ENCODE assay signal across 16 cellular contexts in the genomic region with DNA sequence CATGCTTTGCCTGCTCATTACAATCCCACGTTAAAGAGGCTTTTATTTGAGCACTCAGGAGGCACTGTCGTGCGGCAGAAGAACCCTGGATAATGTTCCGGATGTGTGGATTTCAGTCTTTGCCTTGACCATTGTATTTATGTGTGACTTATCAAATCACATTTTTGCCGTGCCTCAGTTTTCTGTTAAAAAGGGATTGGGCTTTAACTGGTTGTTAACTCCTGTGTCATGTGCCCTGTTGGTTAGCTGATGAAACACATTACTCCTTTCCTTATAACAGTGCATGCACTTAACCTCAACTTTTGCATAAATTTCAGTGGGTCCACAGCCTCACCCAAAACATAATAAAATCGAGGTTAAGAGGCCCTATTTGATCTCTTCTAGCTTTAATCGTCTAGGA. TPM values are rescaled to one million over a fixed set of nuclear protein-coding genes. Genes with fewer than 3 reads are reported as not detected.
DNase-seq lines count a peak whose midpoint lies in the region; ATAC-seq and TF ChIP-seq lines count a peak whose summit lies in the region.
"Had no signal": no experiment of that assay in that cellular context is flagged by ENCODE, and none has a peak within 500 bp of the region (broad histone marks: within the 10 kb centered on the region; RNA-seq: fewer than 3 reads in every experiment).

No MANE protein-coding gene starts in this region.

- peak overlapping the region; percentile 12 for H2AFZ ChIP-seq in SU-DHL-6 (ENCODE audit: low read depth, low read length, severe bottlenecking)

- no peak overlapping the region for H3K4me3 Mint-ChIP-seq in endodermal cell
- H3K4me3 Mint-ChIP-seq in natural killer cell treated with Interleukin-12 subunit alpha and Interleukin-12 subunit beta and Interleukin-15 and Interleukin-18, amount 100 ng/mL, for 72 hours: no peak overlapping the region
- H3K4me3 Mint-ChIP-seq: stimulated activated memory B cell treated with anti-CD40 and anti-IgM and Interleukin-4, amounts not matched to agents 10 μg/mL and 1 μg/mL and 100 μg/mL, for 72 hours had no signal

- peaks cover 43% of the 10 kb centered on the region for H3K4me1 Mint-ChIP-seq in endodermal cell
- H3K4me1 Mint-ChIP-seq in natural killer cell treated with Interleukin-12 subunit alpha and Interleukin-12 subunit beta and Interleukin-15 and Interleukin-18, amount 100 ng/mL, for 72 hours (ENCODE audit: low read depth in 2 of 2): no peaks in the 10 kb centered on the region

- no peak for DNase-seq in endodermal cell
- no peak for DNase-seq in natural killer cell treated with Interleukin-12 subunit alpha and Interleukin-12 subunit beta and Interleukin-15 and Interleukin-18, amount 100 ng/mL, for 72 hours (ENCODE audit: low spot score)
- DNase-seq in NCI-H146 (lab: John Stamatoyannopoulos, UW): no peak
- no peak for DNase-seq in T-helper 2 cell
- DNase-seq: activated T-cell treated with anti-CD3 and anti-CD28 coated beads for 4 hours; AML-193; DMS79 treated with DMSO at 0.1 percent for 48 hours; effector CD8-positive, alpha-beta T cell; foreskin melanocyte; NCI-H748 treated with DMSO at 0.1 percent for 48 hours; Right ventricle myocardium superior had no signal

- no peaks in the 10 kb centered on the region for H3K9me2 ChIP-seq in SU-DHL-6 (replicated peaks; ENCODE audit: insufficient read depth, low read length)

- H3K4me2 ChIP-seq in SU-DHL-6 (ENCODE audit: low read depth, low read length, poor library complexity, severe bottlenecking): no peak overlapping the region

- ATAC-seq in GM18517 (IDR thresholded peaks at IDR 0.05; ENCODE audit: unreplicated experiment): peak; percentile 64
- ATAC-seq in GM21390 (IDR thresholded peaks at IDR 0.05; ENCODE audit: unreplicated experiment): peak; percentile 75
- ATAC-seq in HG03039 (IDR thresholded peaks at IDR 0.05; ENCODE audit: unreplicated experiment): peak; percentile 39
- no peak for ATAC-seq in natural killer cell treated with Interleukin-12 subunit alpha and Interleukin-12 subunit beta and Interleukin-15 and Interleukin-18, amount 100 ng/mL, for 72 hours
- ATAC-seq: stimulated activated memory B cell treated with anti-CD40 and anti-IgM and Interleukin-4, amounts not matched to agents 10 μg/mL and 1 μg/mL and 100 μg/mL, for 72 hours had no signal

- H3K9ac ChIP-seq in SU-DHL-6 (ENCODE audit: low read length) (no peak overlapping the region), endodermal cell (ENCODE audit: extremely low read depth, low read length, poor library complexity, severe bottlenecking) (no peak overlapping the region)

- 70 to 74% methylated on average over 6 to 7 of the region's 7 CpGs for WGBS in endodermal cell (ENCODE audit: insufficient coverage in 1 of 2, insufficient read length in 1 of 2), 2 experiments

- no peaks in the 10 kb centered on the region for H3K27me3 ChIP-seq in SU-DHL-6 (ENCODE audit: low read length)
- H3K27me3 ChIP-seq in endodermal cell (ENCODE audit: control insufficient read depth, insufficient read depth, low read length, poor library complexity, severe bottlenecking): no peaks in the 10 kb centered on the region

- no peaks in the 10 kb centered on the region for H3K27me3 Mint-ChIP-seq in endodermal cell (ENCODE audit: insufficient read depth)
- H3K27me3 Mint-ChIP-seq in natural killer cell treated with Interleukin-12 subunit alpha and Interleukin-12 subunit beta and Interleukin-15 and Interleukin-18, amount 100 ng/mL, for 72 hours: peaks cover 5 to 9% of the 10 kb centered on the region in 2 donors

- no peaks in the 10 kb centered on the region for H3K36me3 ChIP-seq in SU-DHL-6 (ENCODE audit: low read length)
- no peaks in the 10 kb centered on the region for H3K36me3 ChIP-seq in endodermal cell (ENCODE audit: control insufficient read depth, insufficient read depth, low read length)

- no peaks in the 10 kb centered on the region for H3K36me3 Mint-ChIP-seq in endodermal cell (ENCODE audit: low read depth)
- no peaks in the 10 kb centered on the region for H3K36me3 Mint-ChIP-seq in natural killer cell treated with Interleukin-12 subunit alpha and Interleukin-12 subunit beta and Interleukin-15 and Interleukin-18, amount 100 ng/mL, for 72 hours
- H3K36me3 Mint-ChIP-seq: stimulated activated memory B cell treated with anti-CD40 and anti-IgM and Interleukin-4, amounts not matched to agents 10 μg/mL and 1 μg/mL and 100 μg/mL, for 72 hours had no signal

- no peaks in the 10 kb centered on the region for H3K79me2 ChIP-seq in SU-DHL-6 (ENCODE audit: insufficient read depth, low read length)

- no peak for TF ChIP-seq CTCF in SU-DHL-6 (IDR thresholded peaks at IDR 0.05; ENCODE audit: insufficient read depth, low read length, poor library complexity, severe bottlenecking)
- TF ChIP-seq CTCF in endodermal cell (conservative IDR thresholded peaks at IDR 0.05): no peak

- H3K4me3 ChIP-seq in SU-DHL-6 (ENCODE audit: insufficient read depth, low read length, poor library complexity, severe bottlenecking): no peak overlapping the region
- H3K4me3 ChIP-seq in endodermal cell (ENCODE audit: low read length): no peak overlapping the region

- H3K4me1 ChIP-seq in endodermal cell (ENCODE audit: control insufficient read depth, insufficient read depth, low read length): peaks cover 12% of the 10 kb centered on the region

- H3F3A ChIP-seq in SU-DHL-6 (ENCODE audit: insufficient read depth): no peaks in the 10 kb centered on the region

- no peaks in the 10 kb centered on the region for H3K9me3 ChIP-seq in SU-DHL-6 (ENCODE audit: insufficient read depth, low read length)
- no peaks in the 10 kb centered on the region for H3K9me3 ChIP-seq in endodermal cell (ENCODE audit: control insufficient read depth, low read length)

- no peak overlapping the region for H3K27ac ChIP-seq in SU-DHL-6 (ENCODE audit: low read depth, low read length)
- H3K27ac ChIP-seq in endodermal cell (ENCODE audit: low read depth, low read length): no peak overlapping the region

- H3K9me3 Mint-ChIP-seq in endodermal cell: no peaks in the 10 kb centered on the region
- H3K9me3 Mint-ChIP-seq in natural killer cell treated with Interleukin-12 subunit alpha and Interleukin-12 subunit beta and Interleukin-15 and Interleukin-18, amount 100 ng/mL, for 72 hours: no peaks in the 10 kb centered on the region
- H3K9me3 Mint-ChIP-seq: stimulated activated memory B cell treated with anti-CD40 and anti-IgM and Interleukin-4, amounts not matched to agents 10 μg/mL and 1 μg/mL and 100 μg/mL, for 72 hours had no signal

- no peaks in the 10 kb centered on the region for H4K20me1 ChIP-seq in SU-DHL-6 (ENCODE audit: low read depth, low read length)

- H3K27ac Mint-ChIP-seq in endodermal cell: no peak overlapping the region
- H3K27ac Mint-ChIP-seq in natural killer cell treated with Interleukin-12 subunit alpha and Interleukin-12 subunit beta and Interleukin-15 and Interleukin-18, amount 100 ng/mL, for 72 hours: no peak overlapping the region
- H3K27ac Mint-ChIP-seq: stimulated activated memory B cell treated with anti-CD40 and anti-IgM and Interleukin-4, amounts not matched to agents 10 μg/mL and 1 μg/mL and 100 μg/mL, for 72 hours had no signal

RNA-seq across cellular contexts. Expression of gene NAB1, which starts 52.7 kb away (rescaled TPM):
- total RNA-seq in endodermal cell: 10 to 100 TPM; 21.7 to 36.1 TPM
- 41.1 TPM for polyA plus RNA-seq in endodermal cell (2013, experiment 1 of 2)
- 42.3 TPM for polyA plus RNA-seq in endodermal cell (2013, experiment 2 of 2)
- total RNA-seq in natural killer cell treated with Interleukin-12 subunit alpha and Interleukin-12 subunit beta and Interleukin-15 and Interleukin-18, amount 100 ng/mL, for 72 hours: 10 to 100 TPM; 45.7 to 59.7 TPM

Comparison
In these comparisons a context has a peak if more than half of its experiments do, and no peak if none do; other contexts are left out.
1. ATAC-seq: peak in GM18517 (single experiment), GM21390 (single experiment) and HG03039 (single experiment); none in natural killer cell treated with Interleukin-12 subunit alpha and Interleukin-12 subunit beta and Interleukin-15 and Interleukin-18, amount 100 ng/mL, for 72 hours (0 of 2).